In genomic region chr1:40710581-40711315, GRCh38 we compare ENCODE assay signal across 8 cellular contexts. TPM values are rescaled to one million over a fixed set of nuclear protein-coding genes. Genes with fewer than 3 reads are reported as not detected.
DNase-seq lines count a peak whose midpoint lies in the region; ATAC-seq and TF ChIP-seq lines count a peak whose summit lies in the region.

No MANE protein-coding gene starts in this region.

- peak overlapping the region; percentile 80 for H3K4me3 Mint-ChIP-seq in activated T-cell treated with anti-CD3 and anti-CD28 coated beads, Interleukin-2, amount 50 U/mL, for 24 hours

- BruUV-seq in mammary epithelial cell (replicated peaks; lab: Mats Ljungman, UMichigan) = no TSS peak

- in situ Hi-C loops in mammary epithelial cell (cut with MboI; ENCODE audit: low sequenced_read_pairs in 2 of 2) = no loop called here

- peak overlapping the region; percentile 53 for H3K9ac ChIP-seq in mammary epithelial cell (ENCODE audit: insufficient read depth, low read length)

- H3K4me1 Mint-ChIP-seq in activated T-cell treated with anti-CD3 and anti-CD28 coated beads, Interleukin-2, amount 50 U/mL, for 24 hours (ENCODE audit: low read depth) = peaks cover 73% of the 10 kb centered on the region

- peaks cover 89% of the 10 kb centered on the region for H3K79me2 ChIP-seq in mammary epithelial cell (ENCODE audit: insufficient read depth, low read length)

- H3K4me1 ChIP-seq in mammary epithelial cell (ENCODE audit: insufficient read depth, low read length) (peaks cover 44% of the 10 kb centered on the region), lower lobe of right lung (peaks cover 76% of the 10 kb centered on the region), tibial nerve (peaks cover 0 to 66% (median 21%) of the 10 kb centered on the region in 4 donors)

- dilution Hi-C loops in mammary epithelial cell (cut with HindIII; ENCODE audit: low sequenced_read_pairs) = no loop called here

- H3K4me3 ChIP-seq in mammary epithelial cell (replicated peaks in 1 of 3; ENCODE audit: insufficient read depth in 1 of 3, low read depth in 2 of 3, low read length in 3 of 3) (peak overlapping the region; percentile 64 to 83 (median 69)), lower lobe of right lung (peak overlapping the region; percentile 60), tibial nerve (peak overlapping the region in 1 of 4 donors; percentile 55)

- H3K36me3 ChIP-seq in mammary epithelial cell (ENCODE audit: insufficient read depth, low read length) = peaks cover 6% of the 10 kb centered on the region
- H3K36me3 ChIP-seq in lower lobe of right lung = no peaks in the 10 kb centered on the region
- H3K36me3 ChIP-seq in tibial nerve = no peaks in the 10 kb centered on the region

- H2AFZ ChIP-seq in mammary epithelial cell (ENCODE audit: low read depth, low read length) = no peak overlapping the region

- H3K27me3 ChIP-seq in mammary epithelial cell (ENCODE audit: insufficient read depth, low read length) (no peaks in the 10 kb centered on the region), lower lobe of right lung (ENCODE audit: low read depth) (no peaks in the 10 kb centered on the region), tibial nerve (no peaks in the 10 kb centered on the region)

- H4K20me1 ChIP-seq in mammary epithelial cell (ENCODE audit: insufficient read depth, low read length) = no peaks in the 10 kb centered on the region

- H3K36me3 Mint-ChIP-seq in activated T-cell treated with anti-CD3 and anti-CD28 coated beads, Interleukin-2, amount 50 U/mL, for 24 hours (ENCODE audit: low read depth) = peaks cover 40% of the 10 kb centered on the region

- H3K4me2 ChIP-seq in mammary epithelial cell (ENCODE audit: insufficient read depth, low read depth, low read length) = peak overlapping the region; percentile 86

- TF ChIP-seq CTCF in mammary epithelial cell (conservative IDR thresholded peaks at IDR 0.05 in 1 of 2, IDR thresholded peaks at IDR 0.05 in 1 of 2; ENCODE audit: extremely low read depth in 1 of 2, insufficient read depth in 1 of 2, low read depth in 1 of 2, low read length in 2 of 2) = no peak
- no peak for TF ChIP-seq CTCF in lower lobe of right lung (IDR thresholded peaks at IDR 0.05)
- no peak for TF ChIP-seq CTCF in tibial nerve (IDR thresholded peaks at IDR 0.05)

- H3K27ac ChIP-seq in mammary epithelial cell (ENCODE audit: insufficient read depth, low read depth, low read length) (peak overlapping the region; percentile 55), lower lobe of right lung (peak overlapping the region; percentile 80), tibial nerve (peak overlapping the region; percentile 11 to 83 (median 59))

- no peak for DNase-seq in activated T-cell treated with anti-CD3 and anti-CD28 coated beads, Interleukin-2, amount 50 U/mL, for 24 hours
- no peak for DNase-seq in activated T-cell treated with anti-CD3 and anti-CD28 coated beads, Interleukin-2, amount 50 U/mL, for 1 hour
- DNase-seq in mammary epithelial cell (no peak), lower lobe of right lung (no peak), tibial nerve (ENCODE audit: low spot score in 2 of 2) (no peak), NCI-H187 (lab: John Stamatoyannopoulos, UW) (no peak)
- DNase-seq in stimulated activated CD4-positive, alpha-beta T cell treated with anti-CD3 and anti-CD28 coated beads, Interleukin-2, amount 100 ng/mL, for 24 hours = no peak

- H3K27me3 Mint-ChIP-seq in activated T-cell treated with anti-CD3 and anti-CD28 coated beads, Interleukin-2, amount 50 U/mL, for 24 hours = no peaks in the 10 kb centered on the region

- no peak for TF ChIP-seq POLR2A in tibial nerve (IDR thresholded peaks at IDR 0.05)

- intact Hi-C loops in mammary epithelial cell (cut with micrococcal nuclease) = loop anchor here (1.0 kb wide), 1 partner anchor 18 kb away; no protein-coding TSS in a partner anchor
- intact Hi-C loops in lower lobe of right lung (cut with DNase I) = no loop called here

- H3K9me3 ChIP-seq in mammary epithelial cell (replicated peaks; ENCODE audit: insufficient read depth, low read length) (no peaks in the 10 kb centered on the region), lower lobe of right lung (no peaks in the 10 kb centered on the region), tibial nerve (no peaks in the 10 kb centered on the region)

- CTCF ChIA-PET in mammary epithelial cell (lab: Charles Lee; ENCODE audit: low non-redundant PET) = no interaction called here

- 2% methylated on average over 7 of the region's 7 CpGs for WGBS in mammary epithelial cell (ENCODE audit: low coverage, missing lambda C conversion rate)
- 9 to 11% methylated on average over 7 of the region's 7 CpGs for WGBS in tibial nerve, 2 donors

- ATAC-seq in lower lobe of right lung (no peak), HG02852 (IDR thresholded peaks at IDR 0.05; ENCODE audit: unreplicated experiment) (no peak)

- no peaks in the 10 kb centered on the region for H3K9me3 Mint-ChIP-seq in activated T-cell treated with anti-CD3 and anti-CD28 coated beads, Interleukin-2, amount 50 U/mL, for 24 hours

- TF ChIP-seq EP300 in tibial nerve (IDR thresholded peaks at IDR 0.05) = no peak

- peak overlapping the region; percentile 16 for H3K27ac Mint-ChIP-seq in activated T-cell treated with anti-CD3 and anti-CD28 coated beads, Interleukin-2, amount 50 U/mL, for 24 hours

RNA-seq across cellular contexts. Expression of gene NFYC, which starts 19.2 kb away (rescaled TPM):
- total RNA-seq in mammary epithelial cell (10 to 100 TPM; 32.0 to 48.7 TPM), lower lobe of right lung (54.2 TPM), tibial nerve (10 to 100 TPM; 30.3 to 36.3 (median 33.3) TPM)
- polyA plus RNA-seq in mammary epithelial cell = 57.0 TPM
- 26.7 TPM for polyA minus RNA-seq in mammary epithelial cell

RNA-seq across cellular contexts. Expression of gene RIMS3, which starts 45.3 kb away (rescaled TPM):
- total RNA-seq in mammary epithelial cell = 10 to 100 TPM in 1 of 2 donors, 1 to 10 TPM in 1; 7.7 to 16.5 TPM
- 3.0 TPM for polyA plus RNA-seq in mammary epithelial cell
- polyA minus RNA-seq in mammary epithelial cell = 9.1 TPM
- 4.6 TPM for total RNA-seq in lower lobe of right lung
- total RNA-seq in tibial nerve = 1 to 10 TPM; 2.1 to 6.9 (median 4.0) TPM
